1 cellular context compared by ENCODE assay signal in genomic region chr9:130693426-130694191, GRCh38.
A peak's percentile ranks its signal among the peaks of the same experiment; 100 is the strongest.
TF ChIP-seq lines count a peak whose summit lies in the region.

A gene with protein sequence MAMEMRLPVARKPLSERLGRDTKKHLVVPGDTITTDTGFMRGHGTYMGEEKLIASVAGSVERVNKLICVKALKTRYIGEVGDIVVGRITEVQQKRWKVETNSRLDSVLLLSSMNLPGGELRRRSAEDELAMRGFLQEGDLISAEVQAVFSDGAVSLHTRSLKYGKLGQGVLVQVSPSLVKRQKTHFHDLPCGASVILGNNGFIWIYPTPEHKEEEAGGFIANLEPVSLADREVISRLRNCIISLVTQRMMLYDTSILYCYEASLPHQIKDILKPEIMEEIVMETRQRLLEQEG (plus strand): TSS chr9:130693780. CDS start chr9:130693792, 12 bp downstream.

TF ChIP-seq in HepG2, 621 proteins besides CTCF, POLR2A, EP300 and RAD21 (continued from another document and continues in another):
- no peak; the same call in 1 of the 2 replicates for TF ChIP-seq LBX2 (CRISPR knock-in tag; IDR thresholded peaks at IDR 0.05; ENCODE audit: borderline replicate concordance)
- peak; percentile 70; the same call in 1 of the 2 replicates for TF ChIP-seq ISL2 (CRISPR knock-in tag; IDR thresholded peaks at IDR 0.05)
- no peak for TF ChIP-seq CBX5 (CRISPR knock-in tag; IDR thresholded peaks at IDR 0.05; ENCODE audit: borderline replicate concordance)
- TF ChIP-seq PREB (CRISPR knock-in tag; IDR thresholded peaks at IDR 0.05): peak; percentile 83; the same call in 1 of the 2 replicates
- no peak for TF ChIP-seq RAD51 (IDR thresholded peaks at IDR 0.05; ENCODE audit: borderline replicate concordance)
- no peak; the same call in 1 of the 2 replicates for TF ChIP-seq HDAC2 (CRISPR knock-in tag; IDR thresholded peaks at IDR 0.05)
- TF ChIP-seq ZBTB20 (CRISPR knock-in tag; IDR thresholded peaks at IDR 0.05; ENCODE audit: borderline replicate concordance, low read depth): peak; percentile 77; the same call in 1 of the 2 replicates
- TF ChIP-seq CENPT (CRISPR knock-in tag; IDR thresholded peaks at IDR 0.05; ENCODE audit: low read depth): no peak
- TF ChIP-seq TEAD3 (CRISPR knock-in tag; optimal IDR thresholded peaks at IDR 0.05; ENCODE audit: borderline replicate concordance): no peak
- peak; percentile 82; the same call in 1 of the 2 replicates for TF ChIP-seq SIN3A (IDR thresholded peaks at IDR 0.05; ENCODE audit: borderline replicate concordance, low read depth, low read length)
- TF ChIP-seq ZBTB2 (CRISPR knock-in tag; IDR thresholded peaks at IDR 0.05; ENCODE audit: low read depth): no peak
- peak; percentile 58; the same call in 1 of the 2 replicates for TF ChIP-seq ZNF337 (CRISPR knock-in tag; IDR thresholded peaks at IDR 0.05; ENCODE audit: borderline replicate concordance, low read depth)
- TF ChIP-seq ZNF484 (CRISPR knock-in tag; IDR thresholded peaks at IDR 0.05; ENCODE audit: borderline replicate concordance, low read depth): no peak; the same call in 1 of the 2 replicates
- 0 out of 2 replicates have a peak, but pooled peaks have one; percentile 65 for TF ChIP-seq ZZZ3 (CRISPR knock-in tag; IDR thresholded peaks at IDR 0.05; ENCODE audit: borderline replicate concordance)
- no peak for TF ChIP-seq BCLAF1 (IDR thresholded peaks at IDR 0.05)
- no peak for TF ChIP-seq HNRNPL (IDR thresholded peaks at IDR 0.05; ENCODE audit: low read depth, low read length)
- 0 out of 2 replicates have a peak, but pooled peaks have one; percentile 29 for TF ChIP-seq SSRP1 (CRISPR knock-in tag; IDR thresholded peaks at IDR 0.05)
- TF ChIP-seq YY1 (IDR thresholded peaks at IDR 0.05; ENCODE audit: insufficient read depth, insufficient replicate concordance, low read depth, low read length): peak; percentile 99
- 0 out of 2 replicates have a peak, but pooled peaks have one; percentile 77 for TF ChIP-seq ZNF563 (CRISPR knock-in tag; IDR thresholded peaks at IDR 0.05)
- 0 out of 2 replicates have a peak, but pooled peaks have one; percentile 50 for TF ChIP-seq MLLT10 (CRISPR knock-in tag; IDR thresholded peaks at IDR 0.05)
- TF ChIP-seq, protein P1, sequence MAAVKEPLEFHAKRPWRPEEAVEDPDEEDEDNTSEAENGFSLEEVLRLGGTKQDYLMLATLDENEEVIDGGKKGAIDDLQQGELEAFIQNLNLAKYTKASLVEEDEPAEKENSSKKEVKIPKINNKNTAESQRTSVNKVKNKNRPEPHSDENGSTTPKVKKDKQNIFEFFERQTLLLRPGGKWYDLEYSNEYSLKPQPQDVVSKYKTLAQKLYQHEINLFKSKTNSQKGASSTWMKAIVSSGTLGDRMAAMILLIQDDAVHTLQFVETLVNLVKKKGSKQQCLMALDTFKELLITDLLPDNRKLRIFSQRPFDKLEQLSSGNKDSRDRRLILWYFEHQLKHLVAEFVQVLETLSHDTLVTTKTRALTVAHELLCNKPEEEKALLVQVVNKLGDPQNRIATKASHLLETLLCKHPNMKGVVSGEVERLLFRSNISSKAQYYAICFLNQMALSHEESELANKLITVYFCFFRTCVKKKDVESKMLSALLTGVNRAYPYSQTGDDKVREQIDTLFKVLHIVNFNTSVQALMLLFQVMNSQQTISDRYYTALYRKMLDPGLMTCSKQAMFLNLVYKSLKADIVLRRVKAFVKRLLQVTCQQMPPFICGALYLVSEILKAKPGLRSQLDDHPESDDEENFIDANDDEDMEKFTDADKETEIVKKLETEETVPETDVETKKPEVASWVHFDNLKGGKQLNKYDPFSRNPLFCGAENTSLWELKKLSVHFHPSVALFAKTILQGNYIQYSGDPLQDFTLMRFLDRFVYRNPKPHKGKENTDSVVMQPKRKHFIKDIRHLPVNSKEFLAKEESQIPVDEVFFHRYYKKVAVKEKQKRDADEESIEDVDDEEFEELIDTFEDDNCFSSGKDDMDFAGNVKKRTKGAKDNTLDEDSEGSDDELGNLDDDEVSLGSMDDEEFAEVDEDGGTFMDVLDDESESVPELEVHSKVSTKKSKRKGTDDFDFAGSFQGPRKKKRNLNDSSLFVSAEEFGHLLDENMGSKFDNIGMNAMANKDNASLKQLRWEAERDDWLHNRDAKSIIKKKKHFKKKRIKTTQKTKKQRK (IDR thresholded peaks at IDR 0.05; ENCODE audit: low read length): no peak
- TF ChIP-seq ZBTB4 (CRISPR knock-in tag; IDR thresholded peaks at IDR 0.05; ENCODE audit: borderline replicate concordance): no peak
- TF ChIP-seq KDM4B (CRISPR knock-in tag; IDR thresholded peaks at IDR 0.05): no peak; the same call in 1 of the 2 replicates
- no peak for TF ChIP-seq EED (CRISPR knock-in tag; IDR thresholded peaks at IDR 0.05)
- no peak for TF ChIP-seq STAG1 (CRISPR knock-in tag; IDR thresholded peaks at IDR 0.05)
- TF ChIP-seq, protein P2, sequence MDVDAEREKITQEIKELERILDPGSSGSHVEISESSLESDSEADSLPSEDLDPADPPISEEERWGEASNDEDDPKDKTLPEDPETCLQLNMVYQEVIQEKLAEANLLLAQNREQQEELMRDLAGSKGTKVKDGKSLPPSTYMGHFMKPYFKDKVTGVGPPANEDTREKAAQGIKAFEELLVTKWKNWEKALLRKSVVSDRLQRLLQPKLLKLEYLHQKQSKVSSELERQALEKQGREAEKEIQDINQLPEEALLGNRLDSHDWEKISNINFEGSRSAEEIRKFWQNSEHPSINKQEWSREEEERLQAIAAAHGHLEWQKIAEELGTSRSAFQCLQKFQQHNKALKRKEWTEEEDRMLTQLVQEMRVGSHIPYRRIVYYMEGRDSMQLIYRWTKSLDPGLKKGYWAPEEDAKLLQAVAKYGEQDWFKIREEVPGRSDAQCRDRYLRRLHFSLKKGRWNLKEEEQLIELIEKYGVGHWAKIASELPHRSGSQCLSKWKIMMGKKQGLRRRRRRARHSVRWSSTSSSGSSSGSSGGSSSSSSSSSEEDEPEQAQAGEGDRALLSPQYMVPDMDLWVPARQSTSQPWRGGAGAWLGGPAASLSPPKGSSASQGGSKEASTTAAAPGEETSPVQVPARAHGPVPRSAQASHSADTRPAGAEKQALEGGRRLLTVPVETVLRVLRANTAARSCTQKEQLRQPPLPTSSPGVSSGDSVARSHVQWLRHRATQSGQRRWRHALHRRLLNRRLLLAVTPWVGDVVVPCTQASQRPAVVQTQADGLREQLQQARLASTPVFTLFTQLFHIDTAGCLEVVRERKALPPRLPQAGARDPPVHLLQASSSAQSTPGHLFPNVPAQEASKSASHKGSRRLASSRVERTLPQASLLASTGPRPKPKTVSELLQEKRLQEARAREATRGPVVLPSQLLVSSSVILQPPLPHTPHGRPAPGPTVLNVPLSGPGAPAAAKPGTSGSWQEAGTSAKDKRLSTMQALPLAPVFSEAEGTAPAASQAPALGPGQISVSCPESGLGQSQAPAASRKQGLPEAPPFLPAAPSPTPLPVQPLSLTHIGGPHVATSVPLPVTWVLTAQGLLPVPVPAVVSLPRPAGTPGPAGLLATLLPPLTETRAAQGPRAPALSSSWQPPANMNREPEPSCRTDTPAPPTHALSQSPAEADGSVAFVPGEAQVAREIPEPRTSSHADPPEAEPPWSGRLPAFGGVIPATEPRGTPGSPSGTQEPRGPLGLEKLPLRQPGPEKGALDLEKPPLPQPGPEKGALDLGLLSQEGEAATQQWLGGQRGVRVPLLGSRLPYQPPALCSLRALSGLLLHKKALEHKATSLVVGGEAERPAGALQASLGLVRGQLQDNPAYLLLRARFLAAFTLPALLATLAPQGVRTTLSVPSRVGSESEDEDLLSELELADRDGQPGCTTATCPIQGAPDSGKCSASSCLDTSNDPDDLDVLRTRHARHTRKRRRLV (CRISPR knock-in tag; IDR thresholded peaks at IDR 0.05): no peak
- peak; percentile 59 for TF ChIP-seq GFI1 (CRISPR knock-in tag; IDR thresholded peaks at IDR 0.05; ENCODE audit: borderline replicate concordance)
- no peak; the same call in 1 of the 2 replicates for TF ChIP-seq TBP (CRISPR knock-in tag; IDR thresholded peaks at IDR 0.05)
- TF ChIP-seq SALL2 (CRISPR knock-in tag; IDR thresholded peaks at IDR 0.05): no peak
- TF ChIP-seq MZF1 (CRISPR knock-in tag; IDR thresholded peaks at IDR 0.05; ENCODE audit: borderline replicate concordance): no peak
- TF ChIP-seq HNF4A (CRISPR knock-in tag; IDR thresholded peaks at IDR 0.05): no peak
- no peak for TF ChIP-seq KDM1A (CRISPR knock-in tag; IDR thresholded peaks at IDR 0.05)
- no peak for TF ChIP-seq ZFYVE20 (CRISPR knock-in tag; IDR thresholded peaks at IDR 0.05; ENCODE audit: borderline replicate concordance, low read depth)
- TF ChIP-seq BRCA1 (CRISPR knock-in tag; IDR thresholded peaks at IDR 0.05): 0 out of 2 replicates have a peak, but pooled peaks have one; percentile 88
- TF ChIP-seq ZNF292 (CRISPR knock-in tag; IDR thresholded peaks at IDR 0.05; ENCODE audit: borderline replicate concordance, low read depth): no peak
- 0 out of 2 replicates have a peak, but pooled peaks have one; percentile 34 for TF ChIP-seq ZNF510 (CRISPR knock-in tag; IDR thresholded peaks at IDR 0.05; ENCODE audit: low read depth)
- no peak for TF ChIP-seq ZNF558 (CRISPR knock-in tag; IDR thresholded peaks at IDR 0.05; ENCODE audit: borderline replicate concordance)
- TF ChIP-seq HES4 (CRISPR knock-in tag; IDR thresholded peaks at IDR 0.05; ENCODE audit: borderline replicate concordance): peak; percentile 69; the same call in 1 of the 2 replicates
- no peak; the same call in 1 of the 2 replicates for TF ChIP-seq MYPOP (CRISPR knock-in tag; IDR thresholded peaks at IDR 0.05)
